ENCODE assay signal across 8 cellular contexts in genomic region chr11:65354265-65355012, GRCh38. TPM values are rescaled to one million over a fixed set of nuclear protein-coding genes. Genes with fewer than 3 reads are reported as not detected.
A peak's percentile ranks its signal among the peaks of the same experiment; 100 is the strongest.
DNase-seq lines count a peak whose midpoint lies in the region; ATAC-seq and TF ChIP-seq lines count a peak whose summit lies in the region.

Gene TIGD3, plus strand, starts transcription at chr11:65354751. Its CDS starts 1,058 bp downstream, at chr11:65355809.

- H3K4me1 Mint-ChIP-seq in GM23338 (peaks cover 10% of the 10 kb centered on the region), natural killer cell (peaks cover 15 to 20% of the 10 kb centered on the region in 2 donors)
- H3K4me1 Mint-ChIP-seq in stimulated activated naive B cell treated with anti-CD40 and anti-IgM and Interleukin-4, amounts not matched to agents 10 μg/mL and 1 μg/mL and 100 μg/mL, for 72 hours = peaks cover 22 to 25% of the 10 kb centered on the region in 2 donors

- H3K79me2 ChIP-seq in DOHH2 (ENCODE audit: control insufficient read depth, low read length) = no peaks in the 10 kb centered on the region
- no peaks in the 10 kb centered on the region for H3K79me2 ChIP-seq in GM23338 (replicated peaks; ENCODE audit: insufficient read depth)

- H3K27me3 ChIP-seq in DOHH2 (ENCODE audit: control insufficient read depth, low read length) = no peaks in the 10 kb centered on the region
- H3K27me3 ChIP-seq in GM23338 (ENCODE audit: insufficient read depth) = peaks cover 31% of the 10 kb centered on the region

- peak within 1 kb of the TSS; percentile 84 for H3K4me3 Mint-ChIP-seq in GM23338
- peak within 1 kb of the TSS; percentile 92 for H3K4me3 Mint-ChIP-seq in natural killer cell
- peak within 1 kb of the TSS; percentile 96 to 98 for H3K4me3 Mint-ChIP-seq in stimulated activated naive B cell treated with anti-CD40 and anti-IgM and Interleukin-4, amounts not matched to agents 10 μg/mL and 1 μg/mL and 100 μg/mL, for 72 hours

- H3K27ac Mint-ChIP-seq in GM23338 (no peak within 1 kb of the TSS), natural killer cell (peak within 1 kb of the TSS; percentile 79 to 94)
- peak within 1 kb of the TSS; percentile 98 for H3K27ac Mint-ChIP-seq in stimulated activated naive B cell treated with anti-CD40 and anti-IgM and Interleukin-4, amounts not matched to agents 10 μg/mL and 1 μg/mL and 100 μg/mL, for 72 hours

- DNase-seq in GM23338 (ENCODE audit: low spot score) = peak; percentile 99
- DNase-seq in LHCN-M2 (ENCODE audit: low read depth) = peak; percentile 90
- peak; percentile 95 for DNase-seq in RKO (ENCODE audit: low spot score)
- DNase-seq in activated T-helper 1 cell treated with anti-CD3 and anti-CD28 coated beads, Interleukin-2, amount 50 U/mL, for 16 hours (ENCODE audit: low read depth in 1 of 2, low spot score in 1 of 2) = peak; percentile 92 to 93
- peak; percentile 87 for DNase-seq in fibroblast of mammary gland (ENCODE audit: low read depth)
- peak; percentile 96 for DNase-seq in natural killer cell
- peak; percentile 93 for DNase-seq in stimulated activated naive B cell treated with anti-CD40 and anti-IgM and Interleukin-4, amounts not matched to agents 10 μg/mL and 1 μg/mL and 100 μg/mL, for 72 hours

- H4K20me1 ChIP-seq in DOHH2 (ENCODE audit: control insufficient read depth, insufficient read depth, low read depth, low read length) = peaks cover 3% of the 10 kb centered on the region; the same call in 1 of the 2 replicates
- peaks cover 7% of the 10 kb centered on the region; the same call in 1 of the 2 replicates for H4K20me1 ChIP-seq in GM23338 (replicated peaks; ENCODE audit: insufficient read depth)

- H3K9me2 ChIP-seq in DOHH2 (replicated peaks; ENCODE audit: control insufficient read depth, low read length) (no peaks in the 10 kb centered on the region), GM23338 (ENCODE audit: insufficient read depth) (no peaks in the 10 kb centered on the region)

- no peak within 1 kb of the TSS for H3K27ac ChIP-seq in DOHH2 (ENCODE audit: low read depth, low read length)
- 0 out of 2 replicates have a peak within 1 kb of the TSS, but pooled peaks have one; percentile 3 for H3K27ac ChIP-seq in GM23338 (ENCODE audit: low read depth)

- H3F3A ChIP-seq in DOHH2 (ENCODE audit: control insufficient read depth, insufficient read depth) = peaks cover 19% of the 10 kb centered on the region
- peaks cover 14% of the 10 kb centered on the region for H3F3A ChIP-seq in GM23338 (replicated peaks; ENCODE audit: low read depth)

- H3K36me3 Mint-ChIP-seq in GM23338 (ENCODE audit: low read depth) (peaks cover 33% of the 10 kb centered on the region), natural killer cell (no peaks in the 10 kb centered on the region)
- H3K36me3 Mint-ChIP-seq in stimulated activated naive B cell treated with anti-CD40 and anti-IgM and Interleukin-4, amounts not matched to agents 10 μg/mL and 1 μg/mL and 100 μg/mL, for 72 hours = peaks cover 11 to 20% of the 10 kb centered on the region in 2 donors

- TF ChIP-seq CTCF in DOHH2 (IDR thresholded peaks at IDR 0.05; ENCODE audit: low read depth, low read length, poor library complexity, severe bottlenecking) (no peak), GM23338 (conservative IDR thresholded peaks at IDR 0.05; ENCODE audit: low read depth in 2 of 2) (no peak), fibroblast of mammary gland (conservative IDR thresholded peaks at IDR 0.05; ENCODE audit: control insufficient read depth, insufficient read depth, low read depth, low read length) (no peak), natural killer cell (IDR thresholded peaks at IDR 0.05) (no peak)

- H3K27me3 Mint-ChIP-seq in GM23338 (ENCODE audit: insufficient read depth, low read depth, poor library complexity) (peaks cover 37% of the 10 kb centered on the region), natural killer cell (ENCODE audit: low read depth in 2 of 2) (no peaks in the 10 kb centered on the region)
- no peaks in the 10 kb centered on the region for H3K27me3 Mint-ChIP-seq in stimulated activated naive B cell treated with anti-CD40 and anti-IgM and Interleukin-4, amounts not matched to agents 10 μg/mL and 1 μg/mL and 100 μg/mL, for 72 hours

- H3K4me1 ChIP-seq in DOHH2 (ENCODE audit: control insufficient read depth, low read length) (peaks cover 15% of the 10 kb centered on the region), GM23338 (ENCODE audit: insufficient read depth) (peaks cover 6% of the 10 kb centered on the region; the same call in 1 of the 2 replicates)

- peak within 1 kb of the TSS; percentile 82 for H3K4me3 ChIP-seq in DOHH2 (ENCODE audit: low read length)
- peak within 1 kb of the TSS; percentile 92 for H3K4me3 ChIP-seq in GM23338
- H3K4me3 ChIP-seq in fibroblast of mammary gland (ENCODE audit: control insufficient read depth, low read depth, low read length) = peak within 1 kb of the TSS; percentile 69

- intact Hi-C loops in natural killer cell (cut with micrococcal nuclease) = loop anchor here (1.0 to 10.0 kb wide), 2 partner anchors 21 to 430 kb away; partner anchors contain the start of genes AP5B1, DPF2 and OVOL1

- ATAC-seq in GM23338 (peak; percentile 86), natural killer cell (peak; percentile 96 to 99 (median 97))
- peak; percentile 94 to 96 for ATAC-seq in stimulated activated naive B cell treated with anti-CD40 and anti-IgM and Interleukin-4, amounts not matched to agents 10 μg/mL and 1 μg/mL and 100 μg/mL, for 72 hours (replicated peaks)

- H3K9me3 ChIP-seq in DOHH2 (ENCODE audit: control insufficient read depth, insufficient read depth, low read length) = no peaks in the 10 kb centered on the region

- H3K36me3 ChIP-seq in DOHH2 (ENCODE audit: control insufficient read depth, low read length) (peaks cover 34% of the 10 kb centered on the region), GM23338 (ENCODE audit: insufficient read depth) (peaks cover 13% of the 10 kb centered on the region)

- H3K9me3 Mint-ChIP-seq in GM23338 (no peaks in the 10 kb centered on the region), natural killer cell (no peaks in the 10 kb centered on the region)
- no peaks in the 10 kb centered on the region for H3K9me3 Mint-ChIP-seq in stimulated activated naive B cell treated with anti-CD40 and anti-IgM and Interleukin-4, amounts not matched to agents 10 μg/mL and 1 μg/mL and 100 μg/mL, for 72 hours

- peak within 1 kb of the TSS; percentile 98 for H2AFZ ChIP-seq in GM23338

- H3K4me2 ChIP-seq in DOHH2 (ENCODE audit: low read length) (peak within 1 kb of the TSS; percentile 96), GM23338 (peak within 1 kb of the TSS; percentile 99)

TF ChIP-seq in GM23338, 12 proteins besides CTCF, POLR2A, EP300 and RAD21:
- TF ChIP-seq POLR2AphosphoS5 (IDR thresholded peaks at IDR 0.05; ENCODE audit: low read depth) = peak; percentile 49; the same call in 1 of the 2 replicates
- peak; percentile 95 for TF ChIP-seq REST (IDR thresholded peaks at IDR 0.05; ENCODE audit: unreplicated experiment)
- TF ChIP-seq CREB1 (CRISPR knock-in tag; IDR thresholded peaks at IDR 0.05; ENCODE audit: low read depth) = no peak
TF ChIP-seq in GM23338: peak in this region for 2.

RNA-seq across cellular contexts. Expression of gene TIGD3, which starts in this region (rescaled TPM):
- total RNA-seq in GM23338 (2014; rRNA removed; shearing (Covaris generic)) = 3.0 and 3.5 TPM in 2 replicates
- 1.2 and 1.5 TPM in 2 replicates for polyA plus RNA-seq in GM23338 (2016; fragmentation: Nextera tagmentation; extraction: Ambion mirVana)
- 0.26 and 0.29 TPM in 2 replicates for total RNA-seq in LHCN-M2 (2014; rRNA removed)
- polyA plus RNA-seq in LHCN-M2 (2012) = 0.13 TPM
- total RNA-seq in natural killer cell = 1 to 10 TPM in 2 of 3 donors, under 1 TPM in 1; 0.70 to 2.2 (median 1.2) TPM

Comparison
In these comparisons a context has a peak if more than half of its experiments do, and no peak if none do; other contexts are left out.
1. Peak in DNase-seq in LHCN-M2; RNA of the gene not detected or under 1 TPM.